ENCODE assay signal across 27 cellular contexts in genomic region chr22:48406161-48406560, GRCh38.
"Had no signal": no experiment of that assay in that cellular context is flagged by ENCODE, and none has a peak within 500 bp of the region (broad histone marks: within the 10 kb centered on the region; RNA-seq: fewer than 3 reads in every experiment).

No MANE protein-coding gene starts in this region.

- ATAC-seq: stimulated activated effector memory CD8-positive, alpha-beta T cell treated with anti-CD3 and anti-CD28 coated beads, Interleukin-12 subunit alpha, Interleukin-12 subunit beta, amount 100 ng/mL, for 72 hours; stimulated activated memory B cell treated with anti-CD40 and anti-IgM and Interleukin-4, amounts not matched to agents 10 μg/mL and 1 μg/mL and 100 μg/mL, for 72 hours; stimulated activated naive B cell treated with anti-CD40 and anti-IgM and Interleukin-4, amounts not matched to agents 10 μg/mL and 1 μg/mL and 100 μg/mL, for 72 hours; stimulated activated naive CD8-positive, alpha-beta T cell treated with anti-CD3 and anti-CD28 coated beads, Interleukin-15, amount 100 ng/mL, for 72 hours; stimulated activated naive CD8-positive, alpha-beta T cell treated with anti-CD3 and anti-CD28 coated beads, Interleukin-15, Interleukin-2, amounts not matched to agents 100 U/mL and 50 U/mL, for 24 hours; upper lobe of right lung had no signal

- DNase-seq: stimulated activated CD4-positive, alpha-beta T cell treated with anti-CD3 and anti-CD28 coated beads, Interleukin-2, amount 100 ng/mL, for 48 hours; stimulated activated CD4-positive, alpha-beta T cell treated with anti-CD3 and anti-CD28 coated beads, Interleukin-4, amount 100 ng/mL, for 1 hour; stimulated activated CD4-positive, alpha-beta T cell treated with anti-CD3 and anti-CD28 coated beads, Interleukin-4, amount 100 ng/mL, for 24 hours; stimulated activated CD4-positive, alpha-beta T cell treated with anti-CD3 and anti-CD28 coated beads, Interleukin-4, amount 100 ng/mL, for 4 hours; stimulated activated CD8-positive, alpha-beta memory T cell treated with anti-CD3 and anti-CD28 coated beads, Interleukin-4, amount 100 ng/mL, for 48 hours; stimulated activated naive B cell treated with anti-CD40 and anti-IgM and Interleukin-4, amounts not matched to agents 10 μg/mL and 1 μg/mL and 100 μg/mL, for 72 hours; stimulated activated naive CD4-positive, alpha-beta T cell; stimulated activated naive CD4-positive, alpha-beta T cell treated with Interleukin-2 at 50 U/mL for 16 hours; stimulated activated naive CD8-positive, alpha-beta T cell treated with anti-CD3 and anti-CD28 coated beads, Interleukin-15, amount 100 ng/mL, for 72 hours; stimulated activated naive CD8-positive, alpha-beta T cell treated with anti-CD3 and anti-CD28 coated beads, Interleukin-15, Interleukin-2, amounts not matched to agents 100 U/mL and 50 U/mL, for 24 hours; stomach; substantia nigra; testis; thyroid gland; tibial artery; transverse colon; trophoblast cell; upper lobe of left lung; upper lobe of right lung; uterus had no signal

- H3K4me1 ChIP-seq: stomach, suprapubic skin, testis, thyroid gland, tibial artery, tibial nerve, transverse colon, upper lobe of left lung, upper lobe of right lung, uterus, vagina had no signal

- H3K27me3 ChIP-seq: suprapubic skin, testis, thyroid gland, tibial nerve, transverse colon, upper lobe of left lung, upper lobe of right lung, uterus, vagina had no signal

- FAIRE-seq: urothelium cell line had no signal

- H3K36me3 ChIP-seq: stomach, suprapubic skin, thoracic aorta, thyroid gland, tibial artery, tibial nerve, transverse colon, upper lobe of left lung, upper lobe of right lung, uterus, vagina had no signal

- H3K27ac ChIP-seq: stomach, suprapubic skin, testis, thoracic aorta, thyroid gland, tibial artery, tibial nerve, transverse colon, upper lobe of left lung, upper lobe of right lung, uterus, vagina had no signal

- H3K9me3 ChIP-seq: suprapubic skin, testis, thoracic aorta, thyroid gland, tibial artery, transverse colon, upper lobe of left lung, upper lobe of right lung, uterus, vagina had no signal

- H3K4me3 ChIP-seq: stomach, suprapubic skin, testis, thoracic aorta, thyroid gland, tibial artery, tibial nerve, transverse colon, upper lobe of left lung, upper lobe of right lung, uterus, vagina had no signal
